Comparison of ENCODE assay signal across 8 cellular contexts in genomic region chr4:1746265-1746691, GRCh38. TPM values are rescaled to one million over a fixed set of nuclear protein-coding genes. Genes with fewer than 3 reads are reported as not detected.
A peak's percentile ranks its signal among the peaks of the same experiment; 100 is the strongest.
DNase-seq lines count a peak whose midpoint lies in the region; ATAC-seq and TF ChIP-seq lines count a peak whose summit lies in the region.

No MANE protein-coding gene starts in this region.

- no peak for TF ChIP-seq POLR2A in prostate gland (IDR thresholded peaks at IDR 0.05)

- no peaks in the 10 kb centered on the region for H3K9me3 Mint-ChIP-seq in activated T-helper 2 cell treated with anti-CD3 and anti-CD28 coated beads, Interferon-gamma antibody, Interleukin-2, Interleukin-4, amounts not matched to agents 10 μg/mL and 5 μg/mL and 100 μg/mL, durations not matched to agents 14 hours and 24 hours and 36 hours

- 17% methylated on average over 9 of the region's 17 CpGs for WGBS in prostate gland
- 15 to 17% methylated on average over 16 to 17 of the region's 17 CpGs for WGBS in aorta, 2 donors

- intact Hi-C loops in activated T-helper 2 cell treated with anti-CD3 and anti-CD28 coated beads, Interferon-gamma antibody, Interleukin-2, Interleukin-4, amounts not matched to agents 10 μg/mL and 5 μg/mL and 100 μg/mL, durations not matched to agents 14 hours and 24 hours and 36 hours (cut with micrococcal nuclease): loop anchor here (2.0 kb wide), 1 partner anchor 153 kb away; no protein-coding TSS in a partner anchor
- intact Hi-C loops in prostate gland (cut with DNase I) (loop anchor here (5.0 kb wide), 2 partner anchors 66 to 151 kb away; no protein-coding TSS in a partner anchor), aorta (cut with DNase I) (loop anchor here (5.0 to 10.0 kb wide), 2 partner anchors 59 to 151 kb away; no protein-coding TSS in a partner anchor)

- no peak overlapping the region for H3K27ac ChIP-seq in HL-60 (replicated peaks)
- H3K27ac ChIP-seq in prostate gland: no peak overlapping the region
- H3K27ac ChIP-seq in aorta (ENCODE audit: low read depth in 1 of 2, low read length in 2 of 2): no peak overlapping the region

- H3K4me1 Mint-ChIP-seq in activated T-helper 2 cell treated with anti-CD3 and anti-CD28 coated beads, Interferon-gamma antibody, Interleukin-2, Interleukin-4, amounts not matched to agents 10 μg/mL and 5 μg/mL and 100 μg/mL, durations not matched to agents 14 hours and 24 hours and 36 hours (ENCODE audit: low read depth): no peaks in the 10 kb centered on the region

- no peak overlapping the region for H3K4me3 Mint-ChIP-seq in activated T-helper 2 cell treated with anti-CD3 and anti-CD28 coated beads, Interferon-gamma antibody, Interleukin-2, Interleukin-4, amounts not matched to agents 10 μg/mL and 5 μg/mL and 100 μg/mL, durations not matched to agents 14 hours and 24 hours and 36 hours (ENCODE audit: low read depth)

- H3K27ac Mint-ChIP-seq in activated T-helper 2 cell treated with anti-CD3 and anti-CD28 coated beads, Interferon-gamma antibody, Interleukin-2, Interleukin-4, amounts not matched to agents 10 μg/mL and 5 μg/mL and 100 μg/mL, durations not matched to agents 14 hours and 24 hours and 36 hours: no peak overlapping the region

- peak in 1 of 2 experiments; percentile 78 for DNase-seq in HL-60 (ENCODE audit: low read depth in 1 of 2, low spot score in 1 of 2)
- DNase-seq in RPMI7951 (ENCODE audit: low read depth): peak; percentile 61
- DNase-seq in activated T-helper 2 cell treated with anti-CD3 and anti-CD28 coated beads, Interferon-gamma antibody, Interleukin-2, Interleukin-4, amounts not matched to agents 10 μg/mL and 5 μg/mL and 100 μg/mL, durations not matched to agents 14 hours and 24 hours and 36 hours (ENCODE audit: low spot score): peak; percentile 69
- DNase-seq in germinal center (ENCODE audit: low spot score): peak; percentile 90
- DNase-seq in prostate gland (ENCODE audit: low spot score): peak; percentile 64
- DNase-seq in aorta: peak; percentile 74 to 92

- H3K4me3 ChIP-seq in HL-60 (replicated peaks; ENCODE audit: insufficient read depth, low read length): no peak overlapping the region
- H3K4me3 ChIP-seq in prostate gland: no peak overlapping the region
- H3K4me3 ChIP-seq in aorta (ENCODE audit: low read length in 2 of 2): no peak overlapping the region

- H3K27me3 ChIP-seq in HL-60 (ENCODE audit: insufficient read depth, poor library complexity, severe bottlenecking): no peaks in the 10 kb centered on the region
- peaks cover 4% of the 10 kb centered on the region for H3K27me3 ChIP-seq in prostate gland (replicated peaks; ENCODE audit: insufficient read depth)
- no peaks in the 10 kb centered on the region for H3K27me3 ChIP-seq in aorta (ENCODE audit: control insufficient read depth in 1 of 2, insufficient read depth in 2 of 2, low read length in 1 of 2)

- ATAC-seq in aorta (ENCODE audit: low FRiP score): peak; percentile 68
- ATAC-seq in HG02571 (IDR thresholded peaks at IDR 0.05; ENCODE audit: unreplicated experiment): no peak

- H3K36me3 ChIP-seq in prostate gland (no peaks in the 10 kb centered on the region), aorta (ENCODE audit: control insufficient read depth in 1 of 2, insufficient read depth in 2 of 2, low read length in 1 of 2) (no peaks in the 10 kb centered on the region)

- peaks cover 5% of the 10 kb centered on the region for H3K4me1 ChIP-seq in prostate gland (replicated peaks)
- no peaks in the 10 kb centered on the region for H3K4me1 ChIP-seq in aorta (ENCODE audit: control insufficient read depth in 1 of 2, insufficient read depth in 2 of 2, low read length in 2 of 2)

- H3K9me3 ChIP-seq in prostate gland (no peaks in the 10 kb centered on the region), aorta (ENCODE audit: control insufficient read depth, low read length) (no peaks in the 10 kb centered on the region)

- TF ChIP-seq CTCF in GM12872 (IDR thresholded peaks at IDR 0.05; ENCODE audit: insufficient read depth, low read depth, low read length): peak; percentile 86
- TF ChIP-seq CTCF in HL-60 (IDR thresholded peaks at IDR 0.05; ENCODE audit: insufficient read depth, low read length): peak; percentile 35
- peak; percentile 75 to 83 (median 76) for TF ChIP-seq CTCF in prostate gland (IDR thresholded peaks at IDR 0.05)

- no peaks in the 10 kb centered on the region for H3K27me3 Mint-ChIP-seq in activated T-helper 2 cell treated with anti-CD3 and anti-CD28 coated beads, Interferon-gamma antibody, Interleukin-2, Interleukin-4, amounts not matched to agents 10 μg/mL and 5 μg/mL and 100 μg/mL, durations not matched to agents 14 hours and 24 hours and 36 hours (ENCODE audit: low read depth)

- peaks cover 30% of the 10 kb centered on the region for H3K36me3 Mint-ChIP-seq in activated T-helper 2 cell treated with anti-CD3 and anti-CD28 coated beads, Interferon-gamma antibody, Interleukin-2, Interleukin-4, amounts not matched to agents 10 μg/mL and 5 μg/mL and 100 μg/mL, durations not matched to agents 14 hours and 24 hours and 36 hours (ENCODE audit: low read depth)

RNA-seq across cellular contexts. Expression of gene TACC3, which starts 25.0 kb away (rescaled TPM):
- 23.9 and 25.3 TPM in 2 replicates for total RNA-seq in RPMI7951 (2014; rRNA removed; shearing (Covaris generic))
- 137 and 141 TPM in 2 replicates for total RNA-seq in activated T-helper 2 cell treated with anti-CD3 and anti-CD28 coated beads, Interferon-gamma antibody, Interleukin-2, Interleukin-4, amounts not matched to agents 10 μg/mL and 5 μg/mL and 100 μg/mL, durations not matched to agents 14 hours and 24 hours and 36 hours
- total RNA-seq in prostate gland (10 to 100 TPM in 1 of 2 donors, 1 to 10 TPM in 1; 4.3 to 35.6 TPM), aorta (10 to 100 TPM in 1 of 2 donors, 1 to 10 TPM in 1; 7.6 to 16.1 TPM)
- polyA plus RNA-seq in aorta: 1 to 10 TPM; 5.2 to 9.3 TPM

RNA-seq across cellular contexts. Expression of gene TMEM129, which starts 25.2 kb away (rescaled TPM):
- 8.2 and 17.5 TPM in 2 replicates for total RNA-seq in RPMI7951 (2014; rRNA removed; shearing (Covaris generic))
- total RNA-seq in activated T-helper 2 cell treated with anti-CD3 and anti-CD28 coated beads, Interferon-gamma antibody, Interleukin-2, Interleukin-4, amounts not matched to agents 10 μg/mL and 5 μg/mL and 100 μg/mL, durations not matched to agents 14 hours and 24 hours and 36 hours: 23.5 and 27.1 TPM in 2 replicates
- total RNA-seq in prostate gland (10 to 100 TPM; 73.7 to 81.7 TPM), aorta (10 to 100 TPM; 24.9 to 26.6 TPM)
- polyA plus RNA-seq in aorta: 10 to 100 TPM; 14.8 to 36.4 TPM

RNA-seq across cellular contexts. Expression of gene SLBP, which starts 34.2 kb away (rescaled TPM):
- 93.0 and 96.8 TPM in 2 replicates for total RNA-seq in RPMI7951 (2014; rRNA removed; shearing (Covaris generic))
- 125 and 127 TPM in 2 replicates for total RNA-seq in activated T-helper 2 cell treated with anti-CD3 and anti-CD28 coated beads, Interferon-gamma antibody, Interleukin-2, Interleukin-4, amounts not matched to agents 10 μg/mL and 5 μg/mL and 100 μg/mL, durations not matched to agents 14 hours and 24 hours and 36 hours
- total RNA-seq in prostate gland (10 to 100 TPM; 46.7 to 84.5 TPM), aorta (10 to 100 TPM; 25.1 to 25.3 TPM)
- polyA plus RNA-seq in aorta: 10 to 100 TPM; 27.2 to 35.1 TPM

RNA-seq across cellular contexts. Expression of gene FGFR3, which starts 46.8 kb away (rescaled TPM):
- total RNA-seq in RPMI7951 (2014; rRNA removed; shearing (Covaris generic)): 0.20 TPM in 1 of 2 replicates, not detected in the other
- total RNA-seq in activated T-helper 2 cell treated with anti-CD3 and anti-CD28 coated beads, Interferon-gamma antibody, Interleukin-2, Interleukin-4, amounts not matched to agents 10 μg/mL and 5 μg/mL and 100 μg/mL, durations not matched to agents 14 hours and 24 hours and 36 hours: 0.67 and 0.80 TPM in 2 replicates
- 10 to 100 TPM in 1 of 2 donors, 1 to 10 TPM in 1; 8.7 to 78.2 TPM for total RNA-seq in prostate gland
- total RNA-seq in aorta: 1 to 10 TPM; 1.2 to 4.0 TPM
- 1 to 10 TPM; 1.0 to 2.4 TPM for polyA plus RNA-seq in aorta

Comparison
In these comparisons a context has a peak if more than half of its experiments do, and no peak if none do; other contexts are left out.
1. CTCF ChIP-seq: peak in every context shown above with its lines; median percentile 86 in GM12872; 76 in prostate gland; 35 in HL-60.